Comparison of ENCODE assay signal across 2 cellular contexts in the genomic region with DNA sequence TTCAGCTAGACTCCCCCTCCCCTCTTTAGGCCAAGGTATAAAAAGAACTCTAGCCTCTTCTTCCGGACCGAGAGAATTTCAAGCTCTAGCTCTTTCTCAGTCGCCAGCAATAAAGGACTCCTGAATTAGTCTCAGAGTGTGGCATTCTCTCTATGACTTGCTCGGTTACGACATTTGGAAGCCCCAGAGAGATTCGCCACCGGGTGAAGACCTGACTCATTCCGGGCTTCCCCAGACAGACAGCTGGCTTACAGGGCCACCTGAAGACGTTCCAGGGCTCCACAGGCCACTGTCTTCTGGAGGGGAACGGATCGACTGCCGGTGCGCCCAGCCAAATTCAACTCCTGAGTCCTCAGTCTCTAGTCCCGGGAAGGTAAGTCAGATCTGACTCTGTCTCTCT.
TF ChIP-seq lines count a peak whose summit lies in the region.

A gene (plus strand): TSS at position 234 of the 400 bp plus-strand sequence. CDS start 15,510 bp downstream, outside the sequence.

TF ChIP-seq in SK-N-SH, 30 proteins besides CTCF, POLR2A, EP300 and RAD21:
- TF ChIP-seq, protein P1, sequence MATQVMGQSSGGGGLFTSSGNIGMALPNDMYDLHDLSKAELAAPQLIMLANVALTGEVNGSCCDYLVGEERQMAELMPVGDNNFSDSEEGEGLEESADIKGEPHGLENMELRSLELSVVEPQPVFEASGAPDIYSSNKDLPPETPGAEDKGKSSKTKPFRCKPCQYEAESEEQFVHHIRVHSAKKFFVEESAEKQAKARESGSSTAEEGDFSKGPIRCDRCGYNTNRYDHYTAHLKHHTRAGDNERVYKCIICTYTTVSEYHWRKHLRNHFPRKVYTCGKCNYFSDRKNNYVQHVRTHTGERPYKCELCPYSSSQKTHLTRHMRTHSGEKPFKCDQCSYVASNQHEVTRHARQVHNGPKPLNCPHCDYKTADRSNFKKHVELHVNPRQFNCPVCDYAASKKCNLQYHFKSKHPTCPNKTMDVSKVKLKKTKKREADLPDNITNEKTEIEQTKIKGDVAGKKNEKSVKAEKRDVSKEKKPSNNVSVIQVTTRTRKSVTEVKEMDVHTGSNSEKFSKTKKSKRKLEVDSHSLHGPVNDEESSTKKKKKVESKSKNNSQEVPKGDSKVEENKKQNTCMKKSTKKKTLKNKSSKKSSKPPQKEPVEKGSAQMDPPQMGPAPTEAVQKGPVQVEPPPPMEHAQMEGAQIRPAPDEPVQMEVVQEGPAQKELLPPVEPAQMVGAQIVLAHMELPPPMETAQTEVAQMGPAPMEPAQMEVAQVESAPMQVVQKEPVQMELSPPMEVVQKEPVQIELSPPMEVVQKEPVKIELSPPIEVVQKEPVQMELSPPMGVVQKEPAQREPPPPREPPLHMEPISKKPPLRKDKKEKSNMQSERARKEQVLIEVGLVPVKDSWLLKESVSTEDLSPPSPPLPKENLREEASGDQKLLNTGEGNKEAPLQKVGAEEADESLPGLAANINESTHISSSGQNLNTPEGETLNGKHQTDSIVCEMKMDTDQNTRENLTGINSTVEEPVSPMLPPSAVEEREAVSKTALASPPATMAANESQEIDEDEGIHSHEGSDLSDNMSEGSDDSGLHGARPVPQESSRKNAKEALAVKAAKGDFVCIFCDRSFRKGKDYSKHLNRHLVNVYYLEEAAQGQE (IDR thresholded peaks at IDR 0.05; ENCODE audit: low read depth, low read length), result no peak
- TF ChIP-seq, protein P2, sequence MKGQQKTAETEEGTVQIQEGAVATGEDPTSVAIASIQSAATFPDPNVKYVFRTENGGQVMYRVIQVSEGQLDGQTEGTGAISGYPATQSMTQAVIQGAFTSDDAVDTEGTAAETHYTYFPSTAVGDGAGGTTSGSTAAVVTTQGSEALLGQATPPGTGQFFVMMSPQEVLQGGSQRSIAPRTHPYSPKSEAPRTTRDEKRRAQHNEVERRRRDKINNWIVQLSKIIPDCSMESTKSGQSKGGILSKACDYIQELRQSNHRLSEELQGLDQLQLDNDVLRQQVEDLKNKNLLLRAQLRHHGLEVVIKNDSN (IDR thresholded peaks at IDR 0.05; ENCODE audit: borderline replicate concordance, low read depth), result no peak
- TF ChIP-seq, protein P3, sequence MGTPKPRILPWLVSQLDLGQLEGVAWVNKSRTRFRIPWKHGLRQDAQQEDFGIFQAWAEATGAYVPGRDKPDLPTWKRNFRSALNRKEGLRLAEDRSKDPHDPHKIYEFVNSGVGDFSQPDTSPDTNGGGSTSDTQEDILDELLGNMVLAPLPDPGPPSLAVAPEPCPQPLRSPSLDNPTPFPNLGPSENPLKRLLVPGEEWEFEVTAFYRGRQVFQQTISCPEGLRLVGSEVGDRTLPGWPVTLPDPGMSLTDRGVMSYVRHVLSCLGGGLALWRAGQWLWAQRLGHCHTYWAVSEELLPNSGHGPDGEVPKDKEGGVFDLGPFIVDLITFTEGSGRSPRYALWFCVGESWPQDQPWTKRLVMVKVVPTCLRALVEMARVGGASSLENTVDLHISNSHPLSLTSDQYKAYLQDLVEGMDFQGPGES (IDR thresholded peaks at IDR 0.05; ENCODE audit: low read depth, low read length), result no peak
- TF ChIP-seq JUND (IDR thresholded peaks at IDR 0.05), result no peak
- TF ChIP-seq EZH2phosphoT487 (IDR thresholded peaks at IDR 0.05; ENCODE audit: borderline replicate concordance, low read depth), result no peak
- no peak for TF ChIP-seq ELF1 (IDR thresholded peaks at IDR 0.05)
- TF ChIP-seq, protein P4, sequence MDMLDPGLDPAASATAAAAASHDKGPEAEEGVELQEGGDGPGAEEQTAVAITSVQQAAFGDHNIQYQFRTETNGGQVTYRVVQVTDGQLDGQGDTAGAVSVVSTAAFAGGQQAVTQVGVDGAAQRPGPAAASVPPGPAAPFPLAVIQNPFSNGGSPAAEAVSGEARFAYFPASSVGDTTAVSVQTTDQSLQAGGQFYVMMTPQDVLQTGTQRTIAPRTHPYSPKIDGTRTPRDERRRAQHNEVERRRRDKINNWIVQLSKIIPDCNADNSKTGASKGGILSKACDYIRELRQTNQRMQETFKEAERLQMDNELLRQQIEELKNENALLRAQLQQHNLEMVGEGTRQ (IDR thresholded peaks at IDR 0.05; ENCODE audit: borderline replicate concordance, low read depth, low read length), result no peak
- no peak for TF ChIP-seq SMC3 (IDR thresholded peaks at IDR 0.05; ENCODE audit: low read depth, low read length)
- TF ChIP-seq YY1 (IDR thresholded peaks at IDR 0.05; ENCODE audit: low read depth), result no peak

TF ChIP-seq in SK-N-SH treated with all-trans-retinoic acid at 6 μM for 48 hours, 23 proteins besides CTCF, POLR2A, EP300 and RAD21 (continued from another document):
- TF ChIP-seq BACH2 (CRISPR knock-in tag; IDR thresholded peaks at IDR 0.05; ENCODE audit: borderline replicate concordance), result no peak
- TF ChIP-seq OSR1 (CRISPR knock-in tag; IDR thresholded peaks at IDR 0.05), result no peak
- TF ChIP-seq ISL1 (CRISPR knock-in tag; IDR thresholded peaks at IDR 0.05), result no peak
- TF ChIP-seq ZNF565 (CRISPR knock-in tag; conservative IDR thresholded peaks at IDR 0.05; ENCODE audit: low read depth), result no peak
